In the genomic region with DNA sequence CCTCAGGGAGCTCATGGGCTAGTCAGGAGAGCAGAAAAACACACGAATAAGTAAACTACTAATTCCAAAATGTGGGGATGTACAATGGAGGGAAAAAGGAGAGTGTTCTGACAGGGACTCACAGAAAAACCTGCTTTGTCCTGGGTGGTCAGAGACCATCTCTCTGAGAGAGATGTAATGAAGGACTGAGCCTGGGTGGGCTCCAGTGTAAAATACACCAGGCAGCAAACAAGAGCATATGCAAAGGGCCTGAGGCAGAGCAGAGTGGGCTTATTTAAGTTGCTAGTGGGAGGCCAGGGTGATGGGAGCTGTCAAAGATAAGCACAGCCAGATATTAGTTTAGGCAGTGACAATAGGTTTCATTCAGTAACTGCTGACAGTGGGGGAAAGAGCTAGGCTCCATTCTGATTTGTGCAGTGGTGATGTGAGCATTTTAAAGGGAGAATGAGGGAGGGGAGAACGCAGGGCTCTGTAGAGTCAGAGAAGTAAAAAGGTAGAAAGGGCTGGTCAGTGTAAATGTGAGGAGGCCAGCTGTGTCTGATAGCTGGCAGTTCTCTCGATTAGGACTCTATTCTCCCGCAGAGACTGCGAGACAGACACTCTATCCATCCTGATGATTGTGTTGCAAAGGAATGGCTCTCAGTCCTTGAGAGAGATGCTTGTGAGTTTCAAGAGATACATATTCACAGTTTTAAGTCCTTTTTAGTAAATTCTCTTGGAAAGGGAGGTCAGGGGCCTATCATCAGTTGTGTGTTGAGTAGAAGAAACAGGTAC, we compare ENCODE assay signal across 26 cellular contexts. TPM values are rescaled to one million over a fixed set of nuclear protein-coding genes. Genes with fewer than 3 reads are reported as not detected.
"Had no signal": no experiment of that assay in that cellular context is flagged by ENCODE, and none has a peak within 500 bp of the region (broad histone marks: within the 10 kb centered on the region; RNA-seq: fewer than 3 reads in every experiment).

No MANE protein-coding gene starts in this region.

- H3K27me3 ChIP-seq: colonic mucosa, right atrium auricular region had no signal

- H3K27ac ChIP-seq: colonic mucosa, right atrium auricular region, stomach, suprapubic skin, tibial nerve, WERI-Rb-1 had no signal

- FAIRE-seq: bronchial epithelial cell, endothelial cell of umbilical vein, islet of Langerhans had no signal

- H3K9me3 ChIP-seq: colonic mucosa, right atrium auricular region, stomach, suprapubic skin, tibial nerve had no signal

- H3K4me1 ChIP-seq: colonic mucosa had no signal

- ATAC-seq: activated CD4-positive, CD25-positive, alpha-beta regulatory T cell treated with anti-CD3 and anti-CD28 coated beads, Interleukin-2, amount 50 U/mL, for 24 hours; activated naive CD4-positive, alpha-beta T cell treated with anti-CD3 and anti-CD28 coated beads, Interleukin-2, amount 50 U/mL, for 72 hours; activated T-cell treated with anti-CD3 and anti-CD28 coated beads, Interleukin-2, amount 50 U/mL, for 4 hours; activated T-helper 17 cell treated with anti-CD3 and anti-CD28 coated beads, Interleukin-2, amount 50 U/mL, for 72 hours; left cardiac atrium; natural killer cell; stimulated activated naive B cell treated with anti-CD40 and anti-IgM and Interleukin-4, amounts not matched to agents 10 μg/mL and 1 μg/mL and 100 μg/mL, for 72 hours; T-helper 17 cell had no signal

- H3K36me3 ChIP-seq: colonic mucosa, right atrium auricular region, stomach, suprapubic skin, tibial nerve, WERI-Rb-1 had no signal

- H3K4me3 ChIP-seq: colonic mucosa, right atrium auricular region, stomach, suprapubic skin, tibial nerve had no signal

- DNase-seq: activated CD4-positive, alpha-beta memory T cell treated with anti-CD3 and anti-CD28 coated beads, Interleukin-2, amount 10 ng/mL, durations not matched to agents 7 days and 5 days; activated CD4-positive, alpha-beta T cell treated with anti-CD3 and anti-CD28 coated beads, Interleukin-2, amount 10 ng/mL, durations not matched to agents 7 days and 5 days; activated gamma-delta T cell treated with Interleukin-2 at 50 U/mL for 16 hours; activated T-cell treated with anti-CD3 and anti-CD28 coated beads, Interleukin-2, amount 50 U/mL, for 4 hours; colonic mucosa; foreskin fibroblast; left cardiac atrium; mesenchymal stem cell; natural killer cell; stimulated activated CD4-positive, alpha-beta T cell treated with anti-CD3 and anti-CD28 coated beads, Interleukin-15, amount 100 ng/mL, for 24 hours; stimulated activated CD4-positive, alpha-beta T cell treated with anti-CD3 and anti-CD28 coated beads, Interleukin-2, amount 100 ng/mL, for 24 hours; stimulated activated naive B cell treated with anti-CD40 and anti-IgM and Interleukin-4, amounts not matched to agents 10 μg/mL and 1 μg/mL and 100 μg/mL, for 72 hours; stomach; T-helper 17 cell; T1000 had no signal

RNA-seq across cellular contexts. Expression of a gene that starts 3.4 kb away (rescaled TPM):
- total RNA-seq: mononuclear cell had no signal
